19 cellular contexts compared by ENCODE assay signal in the genomic region with DNA sequence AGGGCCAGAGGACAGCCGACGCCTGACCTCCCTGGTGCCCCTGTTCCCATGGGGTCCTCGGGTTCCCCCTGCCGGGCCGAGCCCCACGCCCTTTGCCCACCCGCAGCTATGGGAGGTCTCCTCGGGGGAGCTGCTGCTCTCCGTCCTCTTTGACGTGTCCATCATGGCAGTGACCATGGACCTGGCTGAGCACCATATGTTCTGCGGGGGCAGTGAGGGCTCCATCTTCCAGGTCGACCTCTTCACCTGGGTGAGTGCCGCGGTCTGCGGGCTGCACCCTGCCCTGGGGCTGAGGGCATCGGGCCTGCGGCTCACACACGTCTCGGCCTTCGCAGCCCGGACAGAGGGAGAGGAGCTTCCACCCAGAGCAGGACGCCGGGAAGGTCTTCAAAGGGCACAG. TPM values are rescaled to one million over a fixed set of nuclear protein-coding genes. Genes with fewer than 3 reads are reported as not detected.
"Had no signal": no experiment of that assay in that cellular context is flagged by ENCODE, and none has a peak within 500 bp of the region (broad histone marks: within the 10 kb centered on the region; RNA-seq: fewer than 3 reads in every experiment).

No MANE protein-coding gene starts in this region.

- H3K36me3 ChIP-seq: colonic mucosa had no signal

- H3K27ac ChIP-seq: colonic mucosa, spleen, upper lobe of right lung, VCaP had no signal

- H3K4me1 ChIP-seq: colonic mucosa, gastrocnemius medialis had no signal

- H3K27ac Mint-ChIP-seq: activated CD8-positive, alpha-beta memory T cell treated with anti-CD3 and anti-CD28 coated beads, Interleukin-2, amount 10 ng/mL, durations not matched to agents 7 days and 5 days; activated naive CD8-positive, alpha-beta T cell treated with anti-CD3 and anti-CD28 coated beads for 36 hours; activated T-helper 17 cell treated with anti-CD3 and anti-CD28 coated beads, Interleukin-2, amount 50 U/mL, for 72 hours; mesothelial cell of epicardium; nephron; stimulated activated naive B cell treated with anti-CD40 and anti-IgM and Interleukin-4, amounts not matched to agents 10 μg/mL and 1 μg/mL and 100 μg/mL, for 72 hours; T-helper 1 cell treated with Interleukin-12 subunit alpha and Interleukin-12 subunit beta and Interleukin-4 antibody, amounts not matched to agents 30 μg/mL and 1 μg/mL, for 36 hours had no signal

- H3K4me1 Mint-ChIP-seq: activated T-helper 17 cell treated with anti-CD3 and anti-CD28 coated beads, Interleukin-2, amount 50 U/mL, for 72 hours; mesothelial cell of epicardium; nephron had no signal

- H3K27me3 Mint-ChIP-seq: activated CD8-positive, alpha-beta memory T cell treated with anti-CD3 and anti-CD28 coated beads, Interleukin-2, amount 10 ng/mL, durations not matched to agents 7 days and 5 days; activated naive CD8-positive, alpha-beta T cell treated with anti-CD3 and anti-CD28 coated beads for 36 hours; activated T-helper 17 cell treated with anti-CD3 and anti-CD28 coated beads, Interleukin-2, amount 50 U/mL, for 72 hours; stimulated activated naive B cell treated with anti-CD40 and anti-IgM and Interleukin-4, amounts not matched to agents 10 μg/mL and 1 μg/mL and 100 μg/mL, for 72 hours had no signal

- H3K4me3 Mint-ChIP-seq: activated CD8-positive, alpha-beta memory T cell treated with anti-CD3 and anti-CD28 coated beads, Interleukin-2, amount 10 ng/mL, durations not matched to agents 7 days and 5 days; activated naive CD8-positive, alpha-beta T cell treated with anti-CD3 and anti-CD28 coated beads for 36 hours; activated T-helper 17 cell treated with anti-CD3 and anti-CD28 coated beads, Interleukin-2, amount 50 U/mL, for 72 hours; mesothelial cell of epicardium; nephron; stimulated activated naive B cell treated with anti-CD40 and anti-IgM and Interleukin-4, amounts not matched to agents 10 μg/mL and 1 μg/mL and 100 μg/mL, for 72 hours; T-helper 1 cell treated with Interleukin-12 subunit alpha and Interleukin-12 subunit beta and Interleukin-4 antibody, amounts not matched to agents 30 μg/mL and 1 μg/mL, for 36 hours had no signal

- H3K4me3 ChIP-seq: body of pancreas, colonic mucosa, gastrocnemius medialis, spleen, upper lobe of right lung had no signal

- H3K9me3 ChIP-seq: body of pancreas, colonic mucosa, gastrocnemius medialis, spleen, upper lobe of right lung had no signal

- H3K9me3 Mint-ChIP-seq: activated naive CD8-positive, alpha-beta T cell treated with anti-CD3 and anti-CD28 coated beads for 36 hours; activated T-helper 17 cell treated with anti-CD3 and anti-CD28 coated beads, Interleukin-2, amount 50 U/mL, for 72 hours; mesothelial cell of epicardium; nephron; stimulated activated naive B cell treated with anti-CD40 and anti-IgM and Interleukin-4, amounts not matched to agents 10 μg/mL and 1 μg/mL and 100 μg/mL, for 72 hours; T-helper 1 cell treated with Interleukin-12 subunit alpha and Interleukin-12 subunit beta and Interleukin-4 antibody, amounts not matched to agents 30 μg/mL and 1 μg/mL, for 36 hours had no signal

- DNase-seq: head of caudate nucleus; spleen; stimulated activated naive B cell treated with anti-CD40 and anti-IgM and Interleukin-4, amounts not matched to agents 10 μg/mL and 1 μg/mL and 100 μg/mL, for 72 hours; upper lobe of right lung had no signal

RNA-seq across cellular contexts. Expression of a gene that starts 9.5 kb away (rescaled TPM):
- total RNA-seq: activated CD8-positive, alpha-beta memory T cell treated with anti-CD3 and anti-CD28 coated beads, Interleukin-2, amount 10 ng/mL, durations not matched to agents 7 days and 5 days; activated naive CD8-positive, alpha-beta T cell treated with anti-CD3 and anti-CD28 coated beads for 36 hours; cardiac septum; colonic mucosa; gastrocnemius medialis; left lobe of liver; upper lobe of right lung had no signal

RNA-seq across cellular contexts. Expression of a gene that starts 30.6 kb away (rescaled TPM):
- total RNA-seq: activated CD8-positive, alpha-beta memory T cell treated with anti-CD3 and anti-CD28 coated beads, Interleukin-2, amount 10 ng/mL, durations not matched to agents 7 days and 5 days; activated naive CD8-positive, alpha-beta T cell treated with anti-CD3 and anti-CD28 coated beads for 36 hours; activated T-helper 17 cell treated with anti-CD3 and anti-CD28 coated beads, Interleukin-2, amount 50 U/mL, for 72 hours; body of pancreas; cardiac septum; colonic mucosa; gastrocnemius medialis; kidney; left lobe of liver; lung microvascular endothelial cell; mesothelial cell of epicardium; renal cortical epithelial cell; spleen; upper lobe of right lung had no signal
